ENCODE assay signal across 1 cellular context in the genomic region with DNA sequence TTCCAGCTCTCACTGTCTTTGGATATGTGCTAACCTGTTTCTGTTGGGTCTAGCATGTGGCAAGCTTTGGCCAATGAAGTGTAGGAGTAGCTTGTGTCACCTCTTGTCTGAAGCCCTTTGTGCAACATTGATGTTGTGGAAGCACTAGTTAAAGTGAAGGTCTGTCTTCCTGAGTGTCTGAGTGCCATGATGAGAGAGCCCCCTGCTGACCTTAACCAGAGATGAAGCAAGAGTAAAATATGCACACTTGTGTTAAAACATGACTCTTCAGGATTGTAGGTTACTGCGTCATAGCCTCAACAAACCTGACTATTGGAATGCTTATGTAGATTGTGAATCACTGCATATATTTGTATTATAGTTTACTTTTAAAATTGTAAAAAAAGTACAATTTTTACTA.
TF ChIP-seq lines count a peak whose summit lies in the region.

No MANE protein-coding gene starts in this region.

TF ChIP-seq in H1, 55 proteins besides CTCF, POLR2A, EP300 and RAD21 (continued from another document):
- TF ChIP-seq, protein P1, sequence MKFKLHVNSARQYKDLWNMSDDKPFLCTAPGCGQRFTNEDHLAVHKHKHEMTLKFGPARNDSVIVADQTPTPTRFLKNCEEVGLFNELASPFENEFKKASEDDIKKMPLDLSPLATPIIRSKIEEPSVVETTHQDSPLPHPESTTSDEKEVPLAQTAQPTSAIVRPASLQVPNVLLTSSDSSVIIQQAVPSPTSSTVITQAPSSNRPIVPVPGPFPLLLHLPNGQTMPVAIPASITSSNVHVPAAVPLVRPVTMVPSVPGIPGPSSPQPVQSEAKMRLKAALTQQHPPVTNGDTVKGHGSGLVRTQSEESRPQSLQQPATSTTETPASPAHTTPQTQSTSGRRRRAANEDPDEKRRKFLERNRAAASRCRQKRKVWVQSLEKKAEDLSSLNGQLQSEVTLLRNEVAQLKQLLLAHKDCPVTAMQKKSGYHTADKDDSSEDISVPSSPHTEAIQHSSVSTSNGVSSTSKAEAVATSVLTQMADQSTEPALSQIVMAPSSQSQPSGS (IDR thresholded peaks at IDR 0.05; ENCODE audit: low read length), result no peak
- TF ChIP-seq CREB1 (IDR thresholded peaks at IDR 0.05) (no peak), PHF8 (conservative IDR thresholded peaks at IDR 0.05; ENCODE audit: low read depth, low read length) (no peak)
